8 cellular contexts compared by ENCODE assay signal in genomic region chr12:106149096-106149784, GRCh38. TPM values are rescaled to one million over a fixed set of nuclear protein-coding genes. Genes with fewer than 3 reads are reported as not detected.
DNase-seq lines count a peak whose midpoint lies in the region; ATAC-seq and TF ChIP-seq lines count a peak whose summit lies in the region.

No MANE protein-coding gene starts in this region.

- peak; percentile 57 for TF ChIP-seq CTCF in DND-41 (IDR thresholded peaks at IDR 0.05; ENCODE audit: borderline replicate concordance, extremely low read depth, low read length, poor library complexity, severe bottlenecking)
- TF ChIP-seq CTCF in chondrocyte (IDR thresholded peaks at IDR 0.05), result peak; percentile 82
- peak; percentile 42 for TF ChIP-seq CTCF in neural cell (IDR thresholded peaks at IDR 0.05; ENCODE audit: poor library complexity, severe bottlenecking)

- H4K20me1 ChIP-seq in DND-41 (ENCODE audit: insufficient read depth, low read length), result no peaks in the 10 kb centered on the region
- no peaks in the 10 kb centered on the region for H4K20me1 ChIP-seq in neural cell (ENCODE audit: insufficient read depth)

- H3K79me2 ChIP-seq in DND-41 (ENCODE audit: insufficient read depth, low read length) (no peaks in the 10 kb centered on the region), neural cell (replicated peaks; ENCODE audit: insufficient read depth, low read length) (no peaks in the 10 kb centered on the region)

- H3K4me2 ChIP-seq in DND-41 (ENCODE audit: insufficient read depth, low read length) (no peak overlapping the region), neural cell (ENCODE audit: low read length) (no peak overlapping the region)

- H3K27me3 ChIP-seq in DND-41 (ENCODE audit: insufficient read depth, low read length, poor library complexity) (peaks cover 15% of the 10 kb centered on the region), neural cell (ENCODE audit: insufficient read depth, low read depth, low read length) (no peaks in the 10 kb centered on the region)

- no peaks in the 10 kb centered on the region for H3K27me3 Mint-ChIP-seq in chondrocyte (ENCODE audit: low read depth)

- no peak overlapping the region for H3K27ac Mint-ChIP-seq in chondrocyte (ENCODE audit: unreplicated experiment)

- H3K4me3 ChIP-seq in DND-41 (ENCODE audit: low read depth in 1 of 2, low read length in 2 of 2) (no peak overlapping the region), neural cell (ENCODE audit: low read length) (no peak overlapping the region)

- H3K4me3 Mint-ChIP-seq in chondrocyte (ENCODE audit: unreplicated experiment), result no peak overlapping the region

- no peak for TF ChIP-seq EP300 in neural cell (conservative IDR thresholded peaks at IDR 0.05; ENCODE audit: poor library complexity, severe bottlenecking)

- H3K9me3 Mint-ChIP-seq in chondrocyte (ENCODE audit: low read depth), result no peaks in the 10 kb centered on the region

- no peaks in the 10 kb centered on the region for H3K9me2 ChIP-seq in neural cell (ENCODE audit: insufficient read depth, low read length)

- peaks cover 32% of the 10 kb centered on the region for H3K4me1 Mint-ChIP-seq in chondrocyte (ENCODE audit: low read depth)

- no peaks in the 10 kb centered on the region for H3K36me3 Mint-ChIP-seq in chondrocyte (ENCODE audit: low read depth)

- H3K9ac ChIP-seq in DND-41 (ENCODE audit: low read depth, low read length) (no peak overlapping the region), neural cell (ENCODE audit: low read length) (no peak overlapping the region)

- peak; percentile 36 for TF ChIP-seq RAD21 in neural cell (conservative IDR thresholded peaks at IDR 0.05)

- H3K4me1 ChIP-seq in DND-41 (ENCODE audit: insufficient read depth, low read length), result no peaks in the 10 kb centered on the region

- DNase-seq in DND-41, result peak; percentile 10
- peak; percentile 97 for DNase-seq in MV-4-11 (lab: John Stamatoyannopoulos, UW)
- DNase-seq in chondrocyte (ENCODE audit: low spot score), result no peak
- no peak for DNase-seq in dedifferentiated amniotic fluid mesenchymal stem cell (ENCODE audit: extremely low spot score)
- DNase-seq in T1000 (lab: John Stamatoyannopoulos, UW), result no peak

- H3K27ac ChIP-seq in DND-41 (ENCODE audit: low read length) (no peak overlapping the region), neural cell (ENCODE audit: low read length) (no peak overlapping the region)

- no peak for ATAC-seq in DND-41 (ENCODE audit: insufficient read depth, low read depth)
- no peak for ATAC-seq in GM18868 (IDR thresholded peaks at IDR 0.05; ENCODE audit: unreplicated experiment)
- no peak for ATAC-seq in GM18511 (IDR thresholded peaks at IDR 0.05; ENCODE audit: unreplicated experiment)

- no peaks in the 10 kb centered on the region for H3F3A ChIP-seq in neural cell (ENCODE audit: insufficient read depth, low read length, poor library complexity, severe bottlenecking)

- H3K36me3 ChIP-seq in DND-41 (ENCODE audit: insufficient read depth, low read length), result no peaks in the 10 kb centered on the region
- no peaks in the 10 kb centered on the region for H3K36me3 ChIP-seq in neural cell (ENCODE audit: insufficient read depth, low read length)

- H3K9me3 ChIP-seq in DND-41 (ENCODE audit: insufficient read depth, low read length, severe bottlenecking) (no peaks in the 10 kb centered on the region), neural cell (ENCODE audit: low read length) (no peaks in the 10 kb centered on the region)

- H2AFZ ChIP-seq in DND-41 (ENCODE audit: low read depth, low read length) (no peak overlapping the region), neural cell (ENCODE audit: low read depth, low read length) (no peak overlapping the region)

TF ChIP-seq in neural cell, 6 proteins besides CTCF, POLR2A, EP300 and RAD21:
- TF ChIP-seq SMC3 (conservative IDR thresholded peaks at IDR 0.05; ENCODE audit: poor library complexity) (peak; percentile 38), TAF1 (IDR thresholded peaks at IDR 0.05; ENCODE audit: low read depth) (no peak)

RNA-seq across cellular contexts. Expression of gene NUAK1, which starts 10.5 kb away (rescaled TPM):
- 78.1 to 81.4 TPM (median 78.5 TPM) in 3 replicates for total RNA-seq in chondrocyte
- polyA plus RNA-seq in neural cell, result 8.3 and 11.7 TPM in 2 replicates
- polyA minus RNA-seq in neural cell, result 19.7 and 37.9 TPM in 2 replicates

Comparison
In these comparisons a context has a peak if more than half of its experiments do, and no peak if none do; other contexts are left out.
1. DNase-seq: peak in DND-41 (single experiment) and MV-4-11 (single experiment); none in chondrocyte (single experiment), dedifferentiated amniotic fluid mesenchymal stem cell (single experiment) and T1000 (single experiment).
2. Peak in every context shown above with its lines, with median percentiles within 50 percentile points of each other: CTCF ChIP-seq.